Comparison of ENCODE assay signal across 8 cellular contexts in the genomic region with DNA sequence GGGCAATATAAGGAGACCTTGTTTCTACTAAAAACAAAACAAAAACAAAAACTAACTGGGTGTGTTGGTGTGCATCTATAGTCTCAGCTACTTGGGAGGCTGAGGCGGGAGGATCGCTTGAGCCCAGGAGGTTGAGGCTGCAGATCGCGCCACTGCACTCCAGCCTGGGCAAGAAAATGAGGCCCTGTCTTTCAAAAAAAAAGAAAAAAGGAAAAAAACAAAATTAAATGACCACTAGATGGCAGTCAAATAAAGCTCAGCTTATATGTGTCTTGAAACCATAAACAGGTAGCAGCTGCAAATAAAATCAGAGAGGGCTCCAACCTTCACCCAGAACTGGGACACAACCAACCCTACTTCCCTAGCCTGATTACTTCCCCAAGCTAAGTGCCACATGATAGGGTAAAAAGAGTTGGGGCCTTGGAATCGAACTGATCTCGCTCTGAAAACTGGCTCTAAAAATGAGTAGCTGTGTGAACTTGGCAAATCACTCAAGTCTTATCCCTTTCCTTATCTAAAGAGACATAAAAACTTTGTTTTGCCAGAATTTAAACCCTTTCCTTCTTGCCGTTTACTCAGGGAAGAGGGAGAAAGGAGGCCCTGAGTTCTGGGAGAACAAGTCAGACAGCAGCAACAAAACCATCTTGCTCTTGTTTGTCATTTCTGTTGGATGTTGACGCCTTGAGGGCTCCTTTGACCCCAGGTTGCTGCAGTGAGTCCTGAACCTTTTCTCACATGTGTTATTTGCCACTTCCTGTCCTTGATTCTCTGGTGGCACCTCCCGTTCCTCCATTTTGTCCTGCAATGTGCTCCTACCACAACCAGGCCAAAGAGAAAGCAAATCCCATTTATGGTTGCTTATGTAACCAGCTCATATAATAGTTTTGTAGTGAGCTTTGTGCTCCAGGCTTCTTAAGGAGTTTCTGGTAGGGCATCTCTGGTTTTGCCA.
DNase-seq lines count a peak whose midpoint lies in the region; TF ChIP-seq lines count a peak whose summit lies in the region.

No MANE protein-coding gene starts in this region.

- TF ChIP-seq RAD21 in neural cell (conservative IDR thresholded peaks at IDR 0.05), result peak; percentile 82

- H3K9ac ChIP-seq in GM23248, result no peak overlapping the region
- no peak overlapping the region for H3K9ac ChIP-seq in neural cell (ENCODE audit: low read length)

- 41 to 46% methylated on average over 9 of the region's 9 CpGs for WGBS in GM23248 (ENCODE audit: low coverage in 1 of 2, low lambda C conversion rate in 2 of 2, missing lambda C conversion rate in 2 of 2), 2 experiments
- 34 to 43% methylated on average over 9 of the region's 9 CpGs for WGBS in esophagus squamous epithelium, 2 donors

- H3K4me2 ChIP-seq in GM23248 (ENCODE audit: unreplicated experiment), result no peak overlapping the region
- no peak overlapping the region for H3K4me2 ChIP-seq in neural cell (ENCODE audit: low read length)

- DNase-seq in DMS79 treated with DMSO at 0.1 percent for 48 hours (lab: John Stamatoyannopoulos, UW), result peak; percentile 3
- DNase-seq in DMS79 (lab: John Stamatoyannopoulos, UW), result no peak
- DNase-seq in GM23248, result peak; percentile 54
- DNase-seq in NAMALWA (ENCODE audit: low spot score), result peak; percentile 80
- DNase-seq in SW480 (ENCODE audit: low spot score), result peak; percentile 34
- DNase-seq in esophagus squamous epithelium (lab: John Stamatoyannopoulos, UW), result no peak
- no peak for DNase-seq in HK-2 (ENCODE audit: unreplicated experiment)

- H3K4me1 ChIP-seq in GM23248 (ENCODE audit: insufficient read depth), result no peaks in the 10 kb centered on the region
- peaks cover 0 to 10% (median 6%) of the 10 kb centered on the region in 3 donors for H3K4me1 ChIP-seq in esophagus squamous epithelium

- no peak for TF ChIP-seq POLR2A in esophagus squamous epithelium (IDR thresholded peaks at IDR 0.05)

- TF ChIP-seq CTCF in esophagus squamous epithelium (IDR thresholded peaks at IDR 0.05) (peak; percentile 47 to 70 (median 59)), neural cell (IDR thresholded peaks at IDR 0.05; ENCODE audit: poor library complexity, severe bottlenecking) (peak; percentile 81)

- peak overlapping the region; percentile 23; the same call in 1 of the 2 replicates for H2AFZ ChIP-seq in GM23248
- no peak overlapping the region for H2AFZ ChIP-seq in neural cell (ENCODE audit: low read depth, low read length)

- no peaks in the 10 kb centered on the region for H3K36me3 ChIP-seq in GM23248 (ENCODE audit: low read depth)
- no peaks in the 10 kb centered on the region for H3K36me3 ChIP-seq in esophagus squamous epithelium
- H3K36me3 ChIP-seq in neural cell (ENCODE audit: insufficient read depth, low read length), result no peaks in the 10 kb centered on the region

- no peaks in the 10 kb centered on the region for H3K27me3 ChIP-seq in GM23248 (replicated peaks; ENCODE audit: insufficient read depth)
- H3K27me3 ChIP-seq in esophagus squamous epithelium, result no peaks in the 10 kb centered on the region
- H3K27me3 ChIP-seq in neural cell (ENCODE audit: insufficient read depth, low read depth, low read length), result no peaks in the 10 kb centered on the region

- intact Hi-C loops in esophagus squamous epithelium (cut with DNase I), result loop anchor here (5.0 kb wide), 1 partner anchor 106 kb away; no protein-coding TSS in a partner anchor

- H3K9me3 ChIP-seq in GM23248 (ENCODE audit: low read depth) (no peaks in the 10 kb centered on the region), esophagus squamous epithelium (no peaks in the 10 kb centered on the region), neural cell (ENCODE audit: low read length) (no peaks in the 10 kb centered on the region)

- TF ChIP-seq EP300 in neural cell (conservative IDR thresholded peaks at IDR 0.05; ENCODE audit: poor library complexity, severe bottlenecking), result no peak

- H3F3A ChIP-seq in GM23248 (ENCODE audit: insufficient read depth), result no peaks in the 10 kb centered on the region; the same call in 1 of the 2 replicates
- H3F3A ChIP-seq in neural cell (ENCODE audit: insufficient read depth, low read length, poor library complexity, severe bottlenecking), result no peaks in the 10 kb centered on the region

- H4K20me1 ChIP-seq in GM23248 (ENCODE audit: insufficient read depth), result no peaks in the 10 kb centered on the region
- H4K20me1 ChIP-seq in neural cell (ENCODE audit: insufficient read depth), result no peaks in the 10 kb centered on the region

- H3K27ac ChIP-seq in GM23248 (no peak overlapping the region), esophagus squamous epithelium (no peak overlapping the region), neural cell (ENCODE audit: low read length) (no peak overlapping the region)

- in situ Hi-C loops in GM23248 (cut with MboI), result loop anchor here (10.0 kb wide), 1 partner anchor 153 kb away; the partner anchor contains the start of gene OPN5

- no peaks in the 10 kb centered on the region for H3K79me2 ChIP-seq in GM23248 (ENCODE audit: insufficient read depth)
- no peaks in the 10 kb centered on the region for H3K79me2 ChIP-seq in neural cell (replicated peaks; ENCODE audit: insufficient read depth, low read length)

- H3K9me2 ChIP-seq in GM23248 (ENCODE audit: insufficient read depth) (no peaks in the 10 kb centered on the region), neural cell (ENCODE audit: insufficient read depth, low read length) (no peaks in the 10 kb centered on the region)

- H3K4me3 ChIP-seq in GM23248 (no peak overlapping the region), esophagus squamous epithelium (no peak overlapping the region), neural cell (ENCODE audit: low read length) (no peak overlapping the region)

TF ChIP-seq in neural cell, 6 proteins besides CTCF, POLR2A, EP300 and RAD21:
- TF ChIP-seq SMC3 (conservative IDR thresholded peaks at IDR 0.05; ENCODE audit: poor library complexity), result peak; percentile 78
- TF ChIP-seq TAF1 (IDR thresholded peaks at IDR 0.05; ENCODE audit: low read depth), result no peak
- TF ChIP-seq, protein P1, sequence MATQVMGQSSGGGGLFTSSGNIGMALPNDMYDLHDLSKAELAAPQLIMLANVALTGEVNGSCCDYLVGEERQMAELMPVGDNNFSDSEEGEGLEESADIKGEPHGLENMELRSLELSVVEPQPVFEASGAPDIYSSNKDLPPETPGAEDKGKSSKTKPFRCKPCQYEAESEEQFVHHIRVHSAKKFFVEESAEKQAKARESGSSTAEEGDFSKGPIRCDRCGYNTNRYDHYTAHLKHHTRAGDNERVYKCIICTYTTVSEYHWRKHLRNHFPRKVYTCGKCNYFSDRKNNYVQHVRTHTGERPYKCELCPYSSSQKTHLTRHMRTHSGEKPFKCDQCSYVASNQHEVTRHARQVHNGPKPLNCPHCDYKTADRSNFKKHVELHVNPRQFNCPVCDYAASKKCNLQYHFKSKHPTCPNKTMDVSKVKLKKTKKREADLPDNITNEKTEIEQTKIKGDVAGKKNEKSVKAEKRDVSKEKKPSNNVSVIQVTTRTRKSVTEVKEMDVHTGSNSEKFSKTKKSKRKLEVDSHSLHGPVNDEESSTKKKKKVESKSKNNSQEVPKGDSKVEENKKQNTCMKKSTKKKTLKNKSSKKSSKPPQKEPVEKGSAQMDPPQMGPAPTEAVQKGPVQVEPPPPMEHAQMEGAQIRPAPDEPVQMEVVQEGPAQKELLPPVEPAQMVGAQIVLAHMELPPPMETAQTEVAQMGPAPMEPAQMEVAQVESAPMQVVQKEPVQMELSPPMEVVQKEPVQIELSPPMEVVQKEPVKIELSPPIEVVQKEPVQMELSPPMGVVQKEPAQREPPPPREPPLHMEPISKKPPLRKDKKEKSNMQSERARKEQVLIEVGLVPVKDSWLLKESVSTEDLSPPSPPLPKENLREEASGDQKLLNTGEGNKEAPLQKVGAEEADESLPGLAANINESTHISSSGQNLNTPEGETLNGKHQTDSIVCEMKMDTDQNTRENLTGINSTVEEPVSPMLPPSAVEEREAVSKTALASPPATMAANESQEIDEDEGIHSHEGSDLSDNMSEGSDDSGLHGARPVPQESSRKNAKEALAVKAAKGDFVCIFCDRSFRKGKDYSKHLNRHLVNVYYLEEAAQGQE (IDR thresholded peaks at IDR 0.05; ENCODE audit: borderline replicate concordance), result no peak

Comparison
In these comparisons a context has a peak if more than half of its experiments do, and no peak if none do; other contexts are left out.
1. DNase-seq: peak in DMS79 treated with DMSO at 0.1 percent for 48 hours (single experiment), GM23248 (single experiment), NAMALWA (single experiment) and SW480 (single experiment); none in DMS79 (single experiment), esophagus squamous epithelium (single experiment) and HK-2 (single experiment).